Comparison of ENCODE assay signal across 18 cellular contexts in genomic region chr7:92793656-92794205, GRCh38. TPM values are rescaled to one million over a fixed set of nuclear protein-coding genes. Genes with fewer than 3 reads are reported as not detected.
A peak's percentile ranks its signal among the peaks of the same experiment; 100 is the strongest.
DNase-seq lines count a peak whose midpoint lies in the region; TF ChIP-seq lines count a peak whose summit lies in the region.
"Had no signal": no experiment of that assay in that cellular context is flagged by ENCODE, and none has a peak within 500 bp of the region (broad histone marks: within the 10 kb centered on the region; RNA-seq: fewer than 3 reads in every experiment).

No MANE protein-coding gene starts in this region.

- no peak overlapping the region for H3K4me3 ChIP-seq in breast epithelium
- no peak overlapping the region for H3K4me3 ChIP-seq in sigmoid colon
- H3K4me3 ChIP-seq: right atrium auricular region had no signal

- H3K9me3 Mint-ChIP-seq in MCF 10A (ENCODE audit: unreplicated experiment) = peaks cover 8% of the 10 kb centered on the region
- H3K9me3 Mint-ChIP-seq: memory B cell had no signal

- no peaks in the 10 kb centered on the region for H3K27me3 Mint-ChIP-seq in MCF 10A (ENCODE audit: insufficient read depth, unreplicated experiment)
- H3K27me3 Mint-ChIP-seq: activated B cell treated with CpG ODN at 0.5 μM for 24 hours; activated naive CD4-positive, alpha-beta T cell treated with anti-CD3 and anti-CD28 coated beads, Interleukin-2, amount 10 ng/mL, durations not matched to agents 7 days and 5 days; memory B cell; T-cell had no signal

- H3K36me3 ChIP-seq in breast epithelium = no peaks in the 10 kb centered on the region
- no peaks in the 10 kb centered on the region for H3K36me3 ChIP-seq in sigmoid colon
- H3K36me3 ChIP-seq: brain microvascular endothelial cell, right atrium auricular region had no signal

- 63 to 76% methylated on average over 1 of the region's 1 CpG for WGBS in sigmoid colon, 2 donors

- H3K27me3 ChIP-seq in breast epithelium = no peaks in the 10 kb centered on the region
- no peaks in the 10 kb centered on the region for H3K27me3 ChIP-seq in sigmoid colon
- H3K27me3 ChIP-seq: brain microvascular endothelial cell, right atrium auricular region had no signal

- H3K36me3 Mint-ChIP-seq in MCF 10A (ENCODE audit: insufficient read depth, unreplicated experiment) = peaks cover 6% of the 10 kb centered on the region

- peak overlapping the region; percentile 13 for H3K27ac Mint-ChIP-seq in MCF 10A (ENCODE audit: low read depth, unreplicated experiment)
- H3K27ac Mint-ChIP-seq: activated B cell treated with CpG ODN at 0.5 μM for 24 hours, memory B cell, T-cell had no signal

- H3K4me1 ChIP-seq in breast epithelium (peaks cover 0 to 4% of the 10 kb centered on the region in 2 donors), sigmoid colon (peaks cover 0 to 65% (median 48%) of the 10 kb centered on the region in 4 donors)

- no peak overlapping the region for H3K4me3 Mint-ChIP-seq in MCF 10A (ENCODE audit: unreplicated experiment)
- H3K4me3 Mint-ChIP-seq: activated B cell treated with CpG ODN at 0.5 μM for 24 hours; activated naive CD4-positive, alpha-beta T cell treated with anti-CD3 and anti-CD28 coated beads, Interleukin-2, amount 10 ng/mL, durations not matched to agents 7 days and 5 days; memory B cell; T-cell had no signal

- CTCF ChIA-PET in MCF 10A (lab: Yijun Ruan, JAX) = interaction anchor here (1.0 kb wide), 1 partner anchor 11 kb away, joined by 3 read pairs; no protein-coding TSS in a partner anchor

- TF ChIP-seq EP300 in sigmoid colon (IDR thresholded peaks at IDR 0.05) = no peak

- POLR2A ChIA-PET in MCF 10A (lab: Yijun Ruan, JAX) = interaction anchor here (0.6 to 2.4 kb wide), 4 partner anchors 12 to 84 kb away, joined by 3 to 12 read pairs (median 4); no protein-coding TSS in a partner anchor

- DNase-seq in MCF 10A (ENCODE audit: unreplicated experiment) = no peak
- DNase-seq in breast epithelium (ENCODE audit: low spot score in 2 of 2) = no peak
- DNase-seq in NOMO-1 (lab: John Stamatoyannopoulos, UW; ENCODE audit: unreplicated experiment in 2 of 2) = peak; percentile 92 to 99
- peak; percentile 64 for DNase-seq in fibroblast of gingiva (ENCODE audit: low read depth)
- no peak for DNase-seq in sigmoid colon
- no peak for DNase-seq in SKM-1 (lab: John Stamatoyannopoulos, UW; ENCODE audit: unreplicated experiment)
- DNase-seq in superior temporal gyrus (ENCODE audit: extremely low spot score) = no peak
- DNase-seq in stimulated activated CD4-positive, alpha-beta T cell treated with anti-CD3 and anti-CD28 coated beads, Interleukin-4, amount 100 ng/mL, for 4 hours = no peak
- DNase-seq: activated B cell treated with CpG ODN at 0.5 μM for 24 hours; activated naive CD4-positive, alpha-beta T cell treated with anti-CD3 and anti-CD28 coated beads, Interleukin-2, amount 10 ng/mL, durations not matched to agents 7 days and 5 days; brain microvascular endothelial cell; H7; head of caudate nucleus; islet precursor cell; NCI-H2029 treated with DMSO at 0.1 percent for 48 hours; T-cell had no signal

- no peak overlapping the region for H3K27ac ChIP-seq in breast epithelium
- peak overlapping the region; percentile 5 to 55 (median 34) for H3K27ac ChIP-seq in sigmoid colon
- H3K27ac ChIP-seq: brain microvascular endothelial cell, right atrium auricular region had no signal

- intact Hi-C loops in MCF 10A (cut with micrococcal nuclease) = no loop called here
- intact Hi-C loops in breast epithelium (cut with DNase I; ENCODE audit: low total_unique reads) = no loop called here
- intact Hi-C loops in sigmoid colon (cut with DNase I) = no loop called here

- H3K9me3 ChIP-seq in breast epithelium = peaks cover 0 to 6% of the 10 kb centered on the region in 2 donors
- peaks cover 0 to 2% (median 0%) of the 10 kb centered on the region in 4 donors for H3K9me3 ChIP-seq in sigmoid colon

- no peak for TF ChIP-seq CTCF in MCF 10A (IDR thresholded peaks at IDR 0.05; ENCODE audit: unreplicated experiment)
- no peak for TF ChIP-seq CTCF in breast epithelium (IDR thresholded peaks at IDR 0.05)
- no peak for TF ChIP-seq CTCF in sigmoid colon (IDR thresholded peaks at IDR 0.05)

- TF ChIP-seq POLR2A in breast epithelium (IDR thresholded peaks at IDR 0.05) (no peak), sigmoid colon (IDR thresholded peaks at IDR 0.05) (no peak)

- no TSS peak for BruUV-seq in MCF 10A (replicated peaks; lab: Mats Ljungman, UMichigan)

- H3K4me1 Mint-ChIP-seq in MCF 10A (ENCODE audit: insufficient read depth, unreplicated experiment) = peaks cover 50% of the 10 kb centered on the region

RNA-seq across cellular contexts. Expression of gene CDK6, which starts 42.6 kb away (rescaled TPM):
- 89.8 and 124 TPM in 2 replicates for total RNA-seq in MCF 10A (2022)
- 10 to 100 TPM; 12.8 to 26.2 (median 23.6) TPM for total RNA-seq in breast epithelium
- 10 to 100 TPM; 13.3 to 25.8 (median 19.9) TPM for total RNA-seq in sigmoid colon
- polyA plus RNA-seq in sigmoid colon = 1 to 10 TPM; 2.4 to 7.1 (median 3.2) TPM

Comparison
In these comparisons a context has a peak if more than half of its experiments do, and no peak if none do; other contexts are left out.
1. DNase-seq: peak in NOMO-1 (2 of 2) and fibroblast of gingiva (single experiment); none in MCF 10A (single experiment), breast epithelium (0 of 2), sigmoid colon (single experiment), SKM-1 (single experiment), superior temporal gyrus (single experiment) and stimulated activated CD4-positive, alpha-beta T cell treated with anti-CD3 and anti-CD28 coated beads, Interleukin-4, amount 100 ng/mL, for 4 hours (0 of 2).
2. H3K27ac ChIP-seq: peak in sigmoid colon (4 of 4); none in breast epithelium (0 of 2).